In genomic region chr5:10562202-10563131, GRCh38 we compare ENCODE assay signal across 8 cellular contexts. TPM values are rescaled to one million over a fixed set of nuclear protein-coding genes. Genes with fewer than 3 reads are reported as not detected.
DNase-seq lines count a peak whose midpoint lies in the region; ATAC-seq and TF ChIP-seq lines count a peak whose summit lies in the region.

No MANE protein-coding gene starts in this region.

- TF ChIP-seq CTCF in mammary epithelial cell (conservative IDR thresholded peaks at IDR 0.05 in 1 of 2, IDR thresholded peaks at IDR 0.05 in 1 of 2; ENCODE audit: extremely low read depth in 1 of 2, insufficient read depth in 1 of 2, low read depth in 1 of 2, low read length in 2 of 2) (no peak), smooth muscle cell (IDR thresholded peaks at IDR 0.05; ENCODE audit: borderline replicate concordance, insufficient read depth, poor library complexity, severe bottlenecking) (no peak)

- H3K9ac ChIP-seq in mammary epithelial cell (ENCODE audit: insufficient read depth, low read length) (no peak overlapping the region), smooth muscle cell (ENCODE audit: low read depth) (no peak overlapping the region)

- peak overlapping the region; percentile 98 for H3K4me2 ChIP-seq in mammary epithelial cell (ENCODE audit: insufficient read depth, low read depth, low read length)
- H3K4me2 ChIP-seq in smooth muscle cell, result peak overlapping the region; percentile 97

- dilution Hi-C loops in mammary epithelial cell (cut with HindIII; ENCODE audit: low sequenced_read_pairs), result no loop called here

- H3K36me3 ChIP-seq in mammary epithelial cell (ENCODE audit: insufficient read depth, low read length) (no peaks in the 10 kb centered on the region), smooth muscle cell (ENCODE audit: low read depth) (no peaks in the 10 kb centered on the region)

- in situ Hi-C loops in mammary epithelial cell (cut with MboI; ENCODE audit: low sequenced_read_pairs in 2 of 2), result no loop called here

- no peaks in the 10 kb centered on the region for H3K9me3 ChIP-seq in mammary epithelial cell (replicated peaks; ENCODE audit: insufficient read depth, low read length)
- no peaks in the 10 kb centered on the region for H3K9me3 ChIP-seq in smooth muscle cell (replicated peaks; ENCODE audit: low read depth)

- ATAC-seq in HG03378 (IDR thresholded peaks at IDR 0.05; ENCODE audit: unreplicated experiment), result peak; percentile 32

- no peaks in the 10 kb centered on the region for H3K79me2 ChIP-seq in mammary epithelial cell (ENCODE audit: insufficient read depth, low read length)
- no peaks in the 10 kb centered on the region for H3K79me2 ChIP-seq in smooth muscle cell (ENCODE audit: low read depth)

- CTCF ChIA-PET in mammary epithelial cell (lab: Charles Lee; ENCODE audit: low non-redundant PET), result no interaction called here

- 75% methylated on average over 41 of the region's 46 CpGs for WGBS in mammary epithelial cell (ENCODE audit: low coverage, missing lambda C conversion rate)
- 76% methylated on average over 45 of the region's 46 CpGs for WGBS in smooth muscle cell (ENCODE audit: low lambda C conversion rate)

- H4K20me1 ChIP-seq in mammary epithelial cell (ENCODE audit: insufficient read depth, low read length) (no peaks in the 10 kb centered on the region), smooth muscle cell (ENCODE audit: low read depth) (peaks cover 13% of the 10 kb centered on the region)

- BruUV-seq in mammary epithelial cell (replicated peaks; lab: Mats Ljungman, UMichigan), result no TSS peak

- peak overlapping the region; percentile 91 for H2AFZ ChIP-seq in mammary epithelial cell (ENCODE audit: low read depth, low read length)
- no peak overlapping the region for H2AFZ ChIP-seq in smooth muscle cell (ENCODE audit: low read depth)

- H3K4me1 ChIP-seq in mammary epithelial cell (ENCODE audit: insufficient read depth, low read length) (peaks cover 18% of the 10 kb centered on the region), smooth muscle cell (ENCODE audit: low read depth) (peaks cover 20% of the 10 kb centered on the region)

- DNase-seq in activated gamma-delta T cell (lab: John Stamatoyannopoulos, UW) (peak; percentile 13), activated gamma-delta T cell treated with Interleukin-2 at 50 U/mL for 16 hours (no peak), mammary epithelial cell (no peak), smooth muscle cell (lab: John Stamatoyannopoulos, UW; ENCODE audit: unreplicated experiment) (no peak), anterior cingulate cortex (lab: John Stamatoyannopoulos, UW) (no peak), cerebellar cortex (ENCODE audit: low spot score) (no peak), DMS53 (lab: John Stamatoyannopoulos, UW) (no peak)

- H3K4me3 ChIP-seq in mammary epithelial cell (replicated peaks in 1 of 3; ENCODE audit: insufficient read depth in 1 of 3, low read depth in 2 of 3, low read length in 3 of 3), result peak overlapping the region in 1 of 3 experiments; percentile 58
- peak overlapping the region; percentile 81 for H3K4me3 ChIP-seq in smooth muscle cell

- intact Hi-C loops in mammary epithelial cell (cut with micrococcal nuclease), result no loop called here

- peaks cover 8% of the 10 kb centered on the region for H3K27me3 ChIP-seq in mammary epithelial cell (ENCODE audit: insufficient read depth, low read length)
- no peaks in the 10 kb centered on the region for H3K27me3 ChIP-seq in smooth muscle cell (ENCODE audit: low read depth)

- H3F3A ChIP-seq in smooth muscle cell (ENCODE audit: low read depth), result peaks cover 7% of the 10 kb centered on the region

- H3K27ac ChIP-seq in mammary epithelial cell (ENCODE audit: insufficient read depth, low read depth, low read length), result no peak overlapping the region
- no peak overlapping the region for H3K27ac ChIP-seq in smooth muscle cell (ENCODE audit: low read depth)

RNA-seq across cellular contexts. Expression of gene ANKRD33B, which starts 1.4 kb away (rescaled TPM):
- total RNA-seq in mammary epithelial cell (1 to 10 TPM in 1 of 2 donors, under 1 TPM in 1; under 0.01 to 1.8 TPM), smooth muscle cell (2.2 TPM in 2 replicates)
- polyA plus RNA-seq in mammary epithelial cell (0.50 TPM), smooth muscle cell (1.1 and 1.2 TPM in 2 replicates)
- polyA minus RNA-seq in mammary epithelial cell, result 2.3 TPM
